In the genomic region with DNA sequence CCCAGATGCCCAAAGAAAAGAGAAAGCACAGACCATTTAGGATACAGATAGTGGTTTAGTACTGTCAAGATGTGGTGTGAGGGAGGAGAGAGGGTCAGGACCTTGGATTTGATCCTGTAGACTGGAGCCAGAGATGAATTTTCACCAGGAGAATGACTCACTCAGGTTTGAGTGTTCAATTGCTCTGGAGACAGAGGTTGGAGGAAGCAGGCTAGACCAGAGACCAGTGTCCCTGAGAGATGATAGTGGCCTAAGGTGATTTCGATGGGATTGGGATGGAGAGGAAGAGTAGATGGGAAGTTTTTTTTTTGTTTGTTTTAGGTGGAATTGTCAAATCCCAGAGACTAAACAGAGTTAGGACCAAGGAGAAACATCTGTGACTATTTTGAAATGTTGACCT, we compare ENCODE assay signal across 8 cellular contexts. TPM values are rescaled to one million over a fixed set of nuclear protein-coding genes. Genes with fewer than 3 reads are reported as not detected.
DNase-seq lines count a peak whose midpoint lies in the region; ATAC-seq and TF ChIP-seq lines count a peak whose summit lies in the region.

No MANE protein-coding gene starts in this region.

- peak overlapping the region; percentile 65 for H3K4ac ChIP-seq in trophoblast cell (ENCODE audit: low read depth, low read length)

- no peak overlapping the region for H2BK120ac ChIP-seq in trophoblast cell (ENCODE audit: insufficient read depth, low read length, poor library complexity)

- H3K9me2 ChIP-seq in DOHH2 (replicated peaks; ENCODE audit: control insufficient read depth, low read length), result no peaks in the 10 kb centered on the region

- H3K79me2 ChIP-seq in DOHH2 (ENCODE audit: control insufficient read depth, low read length), result peaks cover 68% of the 10 kb centered on the region
- peaks cover 16% of the 10 kb centered on the region for H3K79me2 ChIP-seq in trophoblast cell (ENCODE audit: control insufficient read depth, insufficient read depth, low read length, poor library complexity)

- H3K4me2 ChIP-seq in DOHH2 (ENCODE audit: low read length) (peak overlapping the region; percentile 91), trophoblast cell (ENCODE audit: low read length) (no peak overlapping the region)

- H4K12ac ChIP-seq in trophoblast cell (ENCODE audit: low read depth, low read length), result no peak overlapping the region

- H3K79me1 ChIP-seq in trophoblast cell (ENCODE audit: low read length), result peaks cover 12% of the 10 kb centered on the region

- ATAC-seq in GM19395 (IDR thresholded peaks at IDR 0.05; ENCODE audit: unreplicated experiment), result no peak

- intact Hi-C loops in dorsolateral prefrontal cortex (cut with DNase I), result loop anchor here in 1 of 2 donors (10.0 kb wide), 1 partner anchor 401 kb away; a partner anchor contains a TSS

- H2BK12ac ChIP-seq in trophoblast cell (ENCODE audit: low read length), result no peak overlapping the region

- H3K14ac ChIP-seq in trophoblast cell (ENCODE audit: low read length), result no peak overlapping the region

- peaks cover 6% of the 10 kb centered on the region; the same call in 1 of the 2 replicates for H3F3A ChIP-seq in DOHH2 (ENCODE audit: control insufficient read depth, insufficient read depth)

- H3K36me3 ChIP-seq in DOHH2 (ENCODE audit: control insufficient read depth, low read length), result peaks cover 52% of the 10 kb centered on the region
- peaks cover 5 to 7% of the 10 kb centered on the region in 2 experiments for H3K36me3 ChIP-seq in trophoblast cell (ENCODE audit: control insufficient read depth in 1 of 2, insufficient read depth in 2 of 2, low read length in 2 of 2)

- H3K9me3 ChIP-seq in DOHH2 (ENCODE audit: control insufficient read depth, insufficient read depth, low read length), result no peaks in the 10 kb centered on the region
- H3K9me3 ChIP-seq in trophoblast cell (ENCODE audit: insufficient read depth, low read depth, low read length), result no peaks in the 10 kb centered on the region

- DNase-seq in NCI-H69 (lab: John Stamatoyannopoulos, UW) (peak; percentile 14), dorsolateral prefrontal cortex (no peak), trophoblast cell (no peak), Ammon's horn (ENCODE audit: low spot score) (no peak), NOMO-1 treated with DMSO at 0.1 percent for 48 hours (lab: John Stamatoyannopoulos, UW; ENCODE audit: unreplicated experiment) (no peak), COLO829 (ENCODE audit: low spot score) (no peak)

- no peak overlapping the region for H2AK5ac ChIP-seq in trophoblast cell (ENCODE audit: low read length)

- no peak overlapping the region for H3K27ac ChIP-seq in DOHH2 (ENCODE audit: low read depth, low read length)
- H3K27ac ChIP-seq in dorsolateral prefrontal cortex, result peak overlapping the region in 13 of 59 donors; percentile 3 to 94 (median 12)
- no peak overlapping the region for H3K27ac ChIP-seq in trophoblast cell (ENCODE audit: low read depth, low read length)

- H3K4me1 ChIP-seq in DOHH2 (ENCODE audit: control insufficient read depth, low read length) (peaks cover 40% of the 10 kb centered on the region), trophoblast cell (ENCODE audit: control insufficient read depth in 1 of 2, insufficient read depth in 2 of 2, low read length in 2 of 2) (peaks cover 4 to 18% of the 10 kb centered on the region in 2 experiments)

- peaks cover 62% of the 10 kb centered on the region for H4K20me1 ChIP-seq in DOHH2 (ENCODE audit: control insufficient read depth, insufficient read depth, low read depth, low read length)

- 100% methylated on average over 1 of the region's 1 CpG for WGBS in trophoblast cell (ENCODE audit: extremely low coverage, insufficient coverage, insufficient read length)

- H4K8ac ChIP-seq in trophoblast cell (ENCODE audit: low read depth, low read length), result no peak overlapping the region

- no peak overlapping the region for H4K91ac ChIP-seq in trophoblast cell (ENCODE audit: low read depth, low read length)

- H3K4me3 ChIP-seq in DOHH2 (ENCODE audit: low read length) (peak overlapping the region; percentile 97; the same call in 1 of the 2 replicates), dorsolateral prefrontal cortex (peak overlapping the region in 30 of 59 donors; percentile 60 to 92 (median 82)), trophoblast cell (ENCODE audit: low read depth, low read length) (no peak overlapping the region)

- no peak for TF ChIP-seq CTCF in DOHH2 (IDR thresholded peaks at IDR 0.05; ENCODE audit: low read depth, low read length, poor library complexity, severe bottlenecking)
- TF ChIP-seq CTCF in dorsolateral prefrontal cortex (IDR thresholded peaks at IDR 0.05 in 54 of 56, conservative IDR thresholded peaks at IDR 0.05 in 2 of 56; ENCODE audit: low read depth in 1 of 56, partially characterized antibody in 56 of 56), result no peak

- H2BK5ac ChIP-seq in trophoblast cell (ENCODE audit: low read depth, low read length, poor library complexity), result no peak overlapping the region

- peak overlapping the region; percentile 20 for H3K9ac ChIP-seq in trophoblast cell (ENCODE audit: low read length)

- H3K23ac ChIP-seq in trophoblast cell (ENCODE audit: low read length), result no peak overlapping the region

- H2AFZ ChIP-seq in trophoblast cell (ENCODE audit: insufficient read depth, low read length, poor library complexity), result no peak overlapping the region

- no peak overlapping the region for H3K18ac ChIP-seq in trophoblast cell (ENCODE audit: low read length)

- H3K27me3 ChIP-seq in DOHH2 (ENCODE audit: control insufficient read depth, low read length) (peaks cover 2% of the 10 kb centered on the region; the same call in 1 of the 2 replicates), dorsolateral prefrontal cortex (no peaks in the 10 kb centered on the region), trophoblast cell (ENCODE audit: insufficient read depth, low read length) (no peaks in the 10 kb centered on the region)

RNA-seq across cellular contexts. Expression of a gene that starts 2.3 kb away (rescaled TPM):
- total RNA-seq in dorsolateral prefrontal cortex, result 10 to 100 TPM; 15.1 to 42.7 (median 26.1) TPM
- 26.6 and 27.5 TPM in 2 replicates for polyA plus RNA-seq in trophoblast cell (2013)
